ENCODE assay signal across 8 cellular contexts in the genomic region with DNA sequence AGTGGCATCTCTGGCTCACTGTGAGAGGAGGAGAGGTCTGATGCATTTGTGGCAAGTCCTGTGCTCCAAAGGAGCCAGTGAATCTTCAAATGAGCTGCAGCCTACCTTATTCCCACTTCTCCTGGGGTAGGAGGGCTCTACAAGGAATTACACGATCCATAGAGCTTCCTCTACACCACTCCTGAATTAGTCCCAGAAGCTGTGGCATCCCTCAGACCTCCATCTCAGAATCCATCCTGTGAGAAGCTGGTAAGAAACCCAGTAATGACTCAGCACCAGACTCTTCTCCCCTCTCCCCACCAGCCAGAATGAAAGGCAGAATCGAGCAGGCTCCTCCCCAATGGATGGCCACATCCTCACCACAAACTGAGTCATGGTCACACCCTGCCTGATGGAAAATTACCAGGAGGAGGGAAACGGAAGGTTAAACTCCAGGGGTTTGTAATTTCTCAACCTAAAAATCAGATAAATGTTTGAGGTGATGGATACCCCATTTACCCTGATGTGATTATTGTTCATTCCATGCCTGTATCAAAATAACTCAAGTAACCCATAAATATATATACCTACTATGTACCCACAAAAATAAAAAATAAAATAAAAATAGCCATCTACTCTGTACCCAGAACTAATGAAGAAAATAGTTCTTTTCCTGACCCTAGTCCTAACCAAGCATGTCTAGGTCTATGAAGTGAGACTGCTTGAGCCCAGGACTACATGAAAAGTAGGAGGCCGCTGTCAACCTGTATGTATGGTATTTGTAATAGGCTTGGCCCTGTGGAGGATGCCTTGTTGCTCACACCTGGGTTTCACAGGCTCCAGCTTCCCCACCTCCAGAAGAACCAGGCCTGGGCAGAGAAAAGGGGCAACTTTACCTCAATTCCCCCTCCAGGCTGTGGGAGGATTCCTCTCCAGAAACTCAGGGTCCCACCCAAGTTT. TPM values are rescaled to one million over a fixed set of nuclear protein-coding genes. Genes with fewer than 3 reads are reported as not detected.
DNase-seq lines count a peak whose midpoint lies in the region; ATAC-seq and TF ChIP-seq lines count a peak whose summit lies in the region.

No MANE protein-coding gene starts in this region.

- no peaks in the 10 kb centered on the region for H4K20me1 ChIP-seq in HCT116 (ENCODE audit: insufficient read depth)

- intact Hi-C loops in HCT116 (cut with micrococcal nuclease) = loop anchor here (10.0 kb wide), 1 partner anchor 237 kb away; a partner anchor contains a TSS
- intact Hi-C loops in esophagus muscularis mucosa (cut with DNase I) = no loop called here

- H3K4me3 ChIP-seq in HCT116 (replicated peaks in 1 of 2; ENCODE audit: low read depth in 1 of 2, low read length in 2 of 2) (peak overlapping the region; percentile 52 to 62), esophagus muscularis mucosa (peak overlapping the region in 3 of 4 donors; percentile 1 to 28 (median 18)), retinal pigment epithelial cell (ENCODE audit: low read length) (peak overlapping the region; percentile 44)

- no peaks in the 10 kb centered on the region for H3K9me2 ChIP-seq in HCT116 (ENCODE audit: insufficient read depth)

- peak; percentile 93 for ATAC-seq in HCT116
- no peak for ATAC-seq in HG02885 (IDR thresholded peaks at IDR 0.05; ENCODE audit: poor library complexity, unreplicated experiment)

- CTCF ChIA-PET in HCT116 (lab: Charles Lee) = interaction anchor here (0.8 to 2.4 kb wide), 2 partner anchors 11 to 37 kb away, joined by 3 to 6 read pairs; no protein-coding TSS in a partner anchor

- TF ChIP-seq POLR2A in HCT116 (IDR thresholded peaks at IDR 0.05; ENCODE audit: borderline replicate concordance, extremely low read depth, insufficient read depth, insufficient read length) (peak; percentile 38), esophagus muscularis mucosa (IDR thresholded peaks at IDR 0.05; ENCODE audit: low read depth) (no peak)

- POLR2A ChIA-PET in HCT116 (lab: Charles Lee) = interaction anchor here (2.0 to 4.9 kb wide), 2 partner anchors 10 to 38 kb away, joined by 4 to 48 read pairs; no protein-coding TSS in a partner anchor

- BruUV-seq in HCT116 (replicated peaks; lab: Mats Ljungman, UMichigan) = TSS peak; percentile 66

- peak overlapping the region; percentile 93 for H3K27ac ChIP-seq in HCT116 (ENCODE audit: low read depth, low read length)
- H3K27ac ChIP-seq in esophagus muscularis mucosa (replicated peaks in 1 of 4) = peak overlapping the region; percentile 25 to 55 (median 50)

- TF ChIP-seq RAD21 in HCT116 (IDR thresholded peaks at IDR 0.05; ENCODE audit: low read depth) = no peak

- no peak overlapping the region for H2AFZ ChIP-seq in HCT116 (ENCODE audit: low read depth, low read length, poor library complexity, severe bottlenecking)

- no peaks in the 10 kb centered on the region for H3K9me3 ChIP-seq in HCT116 (ENCODE audit: control insufficient read depth in 1 of 2, insufficient read depth in 1 of 2, low read depth in 1 of 2, low read length in 2 of 2)
- no peaks in the 10 kb centered on the region for H3K9me3 ChIP-seq in esophagus muscularis mucosa

- peak overlapping the region; percentile 73 for H3K4me2 ChIP-seq in HCT116 (ENCODE audit: low read length)

- H3K27me3 ChIP-seq in HCT116 (ENCODE audit: insufficient read depth, low read length) (no peaks in the 10 kb centered on the region), esophagus muscularis mucosa (no peaks in the 10 kb centered on the region)

- peaks cover 10% of the 10 kb centered on the region for H3K79me2 ChIP-seq in HCT116 (ENCODE audit: insufficient read depth, low read length)

- TF ChIP-seq CTCF in HCT116 (IDR thresholded peaks at IDR 0.05 in 2 of 3, conservative IDR thresholded peaks at IDR 0.05 in 1 of 3; ENCODE audit: borderline replicate concordance in 1 of 3, insufficient read depth in 1 of 3, low read depth in 2 of 3, low read length in 2 of 3) (no peak), esophagus muscularis mucosa (IDR thresholded peaks at IDR 0.05) (no peak), retinal pigment epithelial cell (conservative IDR thresholded peaks at IDR 0.05; ENCODE audit: low read depth, low read length) (no peak)

- RAD21 ChIA-PET in HCT116 (lab: Charles Lee; ENCODE audit: low non-redundant PET in 1 of 2, low total read pairs in 2 of 2, uncharacterized antibody in 2 of 2, unreplicated experiment in 2 of 2) = no interaction called here

- DNase-seq in GM04503 (ENCODE audit: low read depth) (peak; percentile 93), HCT116 (ENCODE audit: low read depth, low spot score) (peak; percentile 92), NCI-H460 (ENCODE audit: extremely low read depth, low read depth) (peak; percentile 96), esophagus muscularis mucosa (ENCODE audit: extremely low spot score) (peak; percentile 96), retinal pigment epithelial cell (ENCODE audit: low read depth) (peak; percentile 92), NCI-H524 (lab: John Stamatoyannopoulos, UW) (no peak)
- DNase-seq in activated CD8-positive, alpha-beta memory T cell treated with anti-CD3 and anti-CD28 coated beads for 48 hours (ENCODE audit: low read depth in 2 of 3, low spot score in 2 of 3) = peak; percentile 30 to 60 (median 60)

- H3K9ac ChIP-seq in HCT116 (ENCODE audit: low read length) = peak overlapping the region; percentile 63

- TF ChIP-seq EP300 in esophagus muscularis mucosa (IDR thresholded peaks at IDR 0.05) = no peak

- 44% methylated on average over 4 of the region's 4 CpGs for WGBS in esophagus muscularis mucosa

- H3K36me3 ChIP-seq in HCT116 (ENCODE audit: control insufficient read depth in 1 of 2, insufficient read depth in 2 of 2, low read length in 2 of 2) = peaks cover 7 to 15% of the 10 kb centered on the region in 2 experiments
- peaks cover 19 to 41% (median 38%) of the 10 kb centered on the region in 4 donors for H3K36me3 ChIP-seq in esophagus muscularis mucosa

- H3K4me1 ChIP-seq in HCT116 (ENCODE audit: control insufficient read depth in 1 of 2, insufficient read depth in 2 of 2, low read length in 2 of 2) (peaks cover 28 to 41% of the 10 kb centered on the region in 2 experiments), esophagus muscularis mucosa (peaks cover 8 to 21% (median 12%) of the 10 kb centered on the region in 4 donors)

TF ChIP-seq in HCT116, 20 proteins besides CTCF, POLR2A, EP300 and RAD21:
- TF ChIP-seq JUND (IDR thresholded peaks at IDR 0.05) (no peak), CBX3 (IDR thresholded peaks at IDR 0.05; ENCODE audit: low read depth) (no peak), TCF7L2 (IDR thresholded peaks at IDR 0.05; ENCODE audit: borderline replicate concordance, extremely low read depth, insufficient read depth, insufficient read length) (peak; percentile 52), YY1 (IDR thresholded peaks at IDR 0.05; ENCODE audit: extremely low read depth, insufficient replicate concordance, low read depth, low read length) (peak; percentile 59), ZFX (IDR thresholded peaks at IDR 0.05) (no peak), POLR2AphosphoS5 (IDR thresholded peaks at IDR 0.05; ENCODE audit: low read depth, low read length) (peak; percentile 88), SP1 (IDR thresholded peaks at IDR 0.05; ENCODE audit: low read depth) (no peak)
- TF ChIP-seq, protein P1, sequence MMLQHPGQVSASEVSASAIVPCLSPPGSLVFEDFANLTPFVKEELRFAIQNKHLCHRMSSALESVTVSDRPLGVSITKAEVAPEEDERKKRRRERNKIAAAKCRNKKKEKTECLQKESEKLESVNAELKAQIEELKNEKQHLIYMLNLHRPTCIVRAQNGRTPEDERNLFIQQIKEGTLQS (IDR thresholded peaks at IDR 0.05) = no peak
- TF ChIP-seq, protein P2, sequence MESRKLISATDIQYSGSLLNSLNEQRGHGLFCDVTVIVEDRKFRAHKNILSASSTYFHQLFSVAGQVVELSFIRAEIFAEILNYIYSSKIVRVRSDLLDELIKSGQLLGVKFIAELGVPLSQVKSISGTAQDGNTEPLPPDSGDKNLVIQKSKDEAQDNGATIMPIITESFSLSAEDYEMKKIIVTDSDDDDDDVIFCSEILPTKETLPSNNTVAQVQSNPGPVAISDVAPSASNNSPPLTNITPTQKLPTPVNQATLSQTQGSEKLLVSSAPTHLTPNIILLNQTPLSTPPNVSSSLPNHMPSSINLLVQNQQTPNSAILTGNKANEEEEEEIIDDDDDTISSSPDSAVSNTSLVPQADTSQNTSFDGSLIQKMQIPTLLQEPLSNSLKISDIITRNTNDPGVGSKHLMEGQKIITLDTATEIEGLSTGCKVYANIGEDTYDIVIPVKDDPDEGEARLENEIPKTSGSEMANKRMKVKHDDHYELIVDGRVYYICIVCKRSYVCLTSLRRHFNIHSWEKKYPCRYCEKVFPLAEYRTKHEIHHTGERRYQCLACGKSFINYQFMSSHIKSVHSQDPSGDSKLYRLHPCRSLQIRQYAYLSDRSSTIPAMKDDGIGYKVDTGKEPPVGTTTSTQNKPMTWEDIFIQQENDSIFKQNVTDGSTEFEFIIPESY (IDR thresholded peaks at IDR 0.05; ENCODE audit: extremely low read depth, insufficient replicate concordance, low read length) = no peak

RNA-seq across cellular contexts. Expression of a gene that starts 6.6 kb away (rescaled TPM):
- 1,664 TPM for total RNA-seq in HCT116 (2021; ENCODE audit: unreplicated experiment)
- polyA plus RNA-seq in HCT116 (2012) = 2,370 and 2,533 TPM in 2 replicates
- 858 and 924 TPM in 2 replicates for total RNA-seq in NCI-H460 (2014; rRNA removed; shearing (Covaris generic))
- polyA plus RNA-seq in NCI-H460 (2014; cell fraction: nucleus; rRNA removed) = 1,397 and 1,512 TPM in 2 replicates
- 100 to 1,000 TPM; 392 to 605 (median 482) TPM for total RNA-seq in esophagus muscularis mucosa

RNA-seq across cellular contexts. Expression of a gene that starts 34.8 kb away (rescaled TPM):
- total RNA-seq in HCT116 (2021; ENCODE audit: unreplicated experiment) = 67.9 TPM
- 64.6 and 75.1 TPM in 2 replicates for polyA plus RNA-seq in HCT116 (2012)
- total RNA-seq in NCI-H460 (2014; rRNA removed; shearing (Covaris generic)) = 31.4 and 36.9 TPM in 2 replicates
- polyA plus RNA-seq in NCI-H460 (2014; cell fraction: nucleus; rRNA removed) = 132 and 175 TPM in 2 replicates
- 10 to 100 TPM; 46.5 to 79.0 (median 53.7) TPM for total RNA-seq in esophagus muscularis mucosa

RNA-seq across cellular contexts. Expression of a gene that starts 40.0 kb away (rescaled TPM):
- total RNA-seq in HCT116 (2021; ENCODE audit: unreplicated experiment) = 8.0 TPM
- polyA plus RNA-seq in HCT116 (2012) = 2.9 and 3.8 TPM in 2 replicates
- 0.25 and 0.43 TPM in 2 replicates for total RNA-seq in NCI-H460 (2014; rRNA removed; shearing (Covaris generic))
- polyA plus RNA-seq in NCI-H460 (2014; cell fraction: nucleus; rRNA removed) = 0.88 TPM in 1 of 2 replicates, not detected in the other
- total RNA-seq in esophagus muscularis mucosa = 1 to 10 TPM in 2 of 4 donors, under 1 TPM in 2; 0.33 to 2.5 (median 0.75) TPM

Comparison
In these comparisons a context has a peak if more than half of its experiments do, and no peak if none do; other contexts are left out.
1. DNase-seq: peak in GM04503 (single experiment), HCT116 (single experiment), NCI-H460 (single experiment), activated CD8-positive, alpha-beta memory T cell treated with anti-CD3 and anti-CD28 coated beads for 48 hours (3 of 3), esophagus muscularis mucosa (single experiment) and retinal pigment epithelial cell (single experiment); none in NCI-H524 (0 of 2).
2. Peak in every context shown above with its lines, with median percentiles within 50 percentile points of each other: H3K4me3 ChIP-seq.